In the genomic region with DNA sequence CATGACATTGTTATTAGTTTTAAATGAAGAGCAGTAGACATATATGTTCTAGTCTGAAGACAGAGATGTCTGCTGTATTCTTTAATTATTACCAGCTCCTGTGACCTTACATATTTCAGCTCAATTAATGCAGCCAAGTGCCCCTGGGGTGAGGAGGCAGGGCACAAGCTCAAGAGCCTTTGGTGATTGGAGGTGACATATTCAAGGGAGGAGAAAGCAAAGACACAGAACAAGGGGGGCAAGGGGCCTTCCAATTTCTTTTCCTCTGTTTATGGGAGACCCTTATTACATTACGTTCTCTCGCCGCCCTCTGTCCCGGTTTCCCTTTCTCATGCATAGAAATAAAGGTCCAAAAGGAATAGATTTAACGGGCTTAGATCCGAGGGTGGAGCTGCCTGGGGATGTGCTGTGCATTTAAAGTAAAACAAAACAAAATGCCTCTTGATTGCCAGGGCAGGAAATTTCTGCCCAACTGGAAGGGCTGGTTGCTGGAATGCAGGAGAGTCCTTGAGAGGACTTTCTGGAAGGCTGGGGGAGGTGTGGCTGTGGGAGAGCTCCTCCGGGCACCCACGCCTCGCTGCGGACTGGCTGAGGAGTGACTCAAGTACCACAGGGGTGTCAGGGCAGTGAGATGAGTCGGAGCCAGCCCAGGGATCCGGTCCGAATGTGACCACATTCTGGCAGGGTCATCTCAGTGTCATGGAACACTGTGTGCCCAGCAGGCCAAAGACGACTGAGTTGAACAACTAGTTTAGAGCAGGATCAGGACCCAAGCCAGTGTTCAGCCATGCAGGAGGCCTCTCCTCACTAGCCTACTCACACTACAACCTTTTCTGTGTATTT, we compare ENCODE assay signal across 9 cellular contexts. TPM values are rescaled to one million over a fixed set of nuclear protein-coding genes. Genes with fewer than 3 reads are reported as not detected.
A peak's percentile ranks its signal among the peaks of the same experiment; 100 is the strongest.
DNase-seq lines count a peak whose midpoint lies in the region; ATAC-seq, FAIRE-seq and TF ChIP-seq lines count a peak whose summit lies in the region.
"Had no signal": no experiment of that assay in that cellular context is flagged by ENCODE, and none has a peak within 500 bp of the region (broad histone marks: within the 10 kb centered on the region; RNA-seq: fewer than 3 reads in every experiment).

No MANE protein-coding gene starts in this region.

- H3K23me2 ChIP-seq in H1 (ENCODE audit: low read depth, low read length): peaks cover 16% of the 10 kb centered on the region; the same call in 1 of the 2 replicates

- H2AFZ ChIP-seq in ACC112 (ENCODE audit: low read length, unreplicated experiment) (no peak overlapping the region), H1 (ENCODE audit: low read length) (peak overlapping the region; percentile 55; the same call in 1 of the 2 replicates)

- no peak overlapping the region for H2BK120ac ChIP-seq in H1 (replicated peaks; ENCODE audit: low read depth, low read length)

- H2AK5ac ChIP-seq in H1 (ENCODE audit: low read depth, low read length): no peak overlapping the region

- H2BK12ac ChIP-seq in H1 (ENCODE audit: low read depth, low read length): peak overlapping the region; percentile 45; the same call in 1 of the 2 replicates

- H3K36me3 ChIP-seq in ACC112 (ENCODE audit: insufficient read depth, low read length) (no peaks in the 10 kb centered on the region), H1 (ENCODE audit: control insufficient read depth in 2 of 4, insufficient read depth in 4 of 4, low read length in 3 of 4) (no peaks in the 10 kb centered on the region)

- H3K9ac ChIP-seq in H1 (replicated peaks in 1 of 4; ENCODE audit: extremely low read depth in 1 of 4, low read depth in 3 of 4, low read length in 3 of 4): no peak overlapping the region; a peak in 1 of 7 replicates

- no peak overlapping the region for H4K8ac ChIP-seq in H1 (ENCODE audit: extremely low read depth, insufficient read depth, low read length)

- H2BK20ac ChIP-seq in H1 (ENCODE audit: low read length): no peak overlapping the region

- H3K79me2 ChIP-seq in ACC112 (ENCODE audit: control insufficient read depth, insufficient read depth, low read length, unreplicated experiment) (no peaks in the 10 kb centered on the region), H1 (ENCODE audit: control insufficient read depth in 1 of 2, insufficient read depth in 2 of 2, low read length in 2 of 2) (no peaks in the 10 kb centered on the region)

- H3K4me2 ChIP-seq in H1 (ENCODE audit: insufficient read depth in 1 of 2, low read depth in 2 of 2, low read length in 2 of 2): peak overlapping the region in 1 of 2 experiments; percentile 29; a peak in 2 of 4 replicates

- H3K9me3 ChIP-seq in H1 (ENCODE audit: insufficient read depth in 2 of 2, low read depth in 1 of 2, low read length in 1 of 2): 0 out of 4 replicates have a peak, but pooled peaks cover 0 to 2% of the 10 kb centered on the region in 2 experiments

- POLR2A ChIA-PET in H1 (lab: Charles Lee; ENCODE audit: partially characterized antibody): interaction anchor here (1.2 to 1.7 kb wide), 4 partner anchors 11 to 47 kb away, joined by 3 to 6 read pairs (median 5); no protein-coding TSS in a partner anchor

- no peaks in the 10 kb centered on the region for H3K79me1 ChIP-seq in H1 (ENCODE audit: low read depth, low read length)

- no peak overlapping the region for H4K5ac ChIP-seq in H1 (ENCODE audit: insufficient read length, low read depth, low read length)

- H4K91ac ChIP-seq in H1 (replicated peaks; ENCODE audit: insufficient read length, low read length): no peak overlapping the region

- FAIRE-seq in H1 (lab: Jason Lieb, UNC): peak; percentile 19

- no peak for ATAC-seq in GM19463 (IDR thresholded peaks at IDR 0.05; ENCODE audit: unreplicated experiment)

- WGBS in H1 (ENCODE audit: extremely low coverage in 1 of 2, insufficient coverage in 1 of 2, insufficient read length in 1 of 2, insufficient replicate concordance in 2 of 2, low coverage in 1 of 2, low lambda C conversion rate in 2 of 2, missing lambda C conversion rate in 1 of 2), 2 experiments: 77% methylated on average over 14 of the region's 14 CpGs; no CpG with 5 or more reads in 1 of the 2 experiments

- CTCF ChIA-PET in H1 (lab: Charles Lee; ENCODE audit: partially characterized antibody): interaction anchor here (0.6 to 3.6 kb wide), 22 partner anchors 9 to 1168 kb away, joined by 3 to 18 read pairs (median 4); no protein-coding TSS in a partner anchor

- no peak overlapping the region for H3K23ac ChIP-seq in H1 (ENCODE audit: insufficient read length)

- peak in 1 of 2 experiments; percentile 34; a peak in 1 of 4 replicates for TF ChIP-seq RAD21 in H1 (IDR thresholded peaks at IDR 0.05 in 1 of 2, conservative IDR thresholded peaks at IDR 0.05 in 1 of 2; ENCODE audit: low read depth in 2 of 2, low read length in 2 of 2)

- no peak overlapping the region for H3K14ac ChIP-seq in H1 (ENCODE audit: insufficient read length)

- no peak for TF ChIP-seq EP300 in H1 (IDR thresholded peaks at IDR 0.05; ENCODE audit: borderline replicate concordance in 1 of 2, low read depth in 2 of 2, low read length in 2 of 2)

- 0 out of 2 replicates have a peak overlapping the region, but pooled peaks have one; percentile 20 for H2BK15ac ChIP-seq in H1 (ENCODE audit: low read length)

- no peak for TF ChIP-seq POLR2A in H1 (IDR thresholded peaks at IDR 0.05; ENCODE audit: control extremely low read depth in 1 of 2, low read depth in 2 of 2, low read length in 2 of 2)

- H3K18ac ChIP-seq in H1 (ENCODE audit: extremely low read depth, low read length): no peak overlapping the region

- TF ChIP-seq CTCF in LNCAP (IDR thresholded peaks at IDR 0.05) (peak; percentile 26; the same call in 1 of the 2 replicates), H1 (IDR thresholded peaks at IDR 0.05; ENCODE audit: control extremely low read depth in 1 of 3, insufficient read depth in 1 of 3, low read depth in 1 of 3, low read length in 3 of 3) (peak in 2 of 3 experiments; percentile 17; a peak in 3 of 4 replicates)

- peaks cover 44% of the 10 kb centered on the region for H3K4me1 ChIP-seq in ACC112 (ENCODE audit: control insufficient read depth, insufficient read depth, low read length, unreplicated experiment)
- peaks cover 0 to 8% (median 4%) of the 10 kb centered on the region in 4 experiments; a peak in 3 of 7 replicates for H3K4me1 ChIP-seq in H1 (replicated peaks in 1 of 4; ENCODE audit: control insufficient read depth in 3 of 4, insufficient read depth in 4 of 4, low read length in 3 of 4)

- H3K27ac ChIP-seq in ACC112 (ENCODE audit: low read depth, low read length) (peak overlapping the region; percentile 97), H1 (ENCODE audit: low read depth, low read length) (no peak overlapping the region)

- H3K27me3 ChIP-seq in ACC112 (ENCODE audit: insufficient read depth, low read length) (no peaks in the 10 kb centered on the region), H1 (replicated peaks in 1 of 4; ENCODE audit: control insufficient read depth in 3 of 4, extremely low read depth in 1 of 4, insufficient read depth in 3 of 4, low read length in 3 of 4) (no peaks in the 10 kb centered on the region)

- no peak overlapping the region for H3K56ac ChIP-seq in H1 (replicated peaks; ENCODE audit: insufficient read length, low read depth, low read length)

- no peaks in the 10 kb centered on the region for H4K20me1 ChIP-seq in H1 (replicated peaks in 1 of 2; ENCODE audit: control insufficient read depth in 1 of 2, insufficient read depth in 2 of 2, low read length in 2 of 2)

- H3K4ac ChIP-seq in H1 (replicated peaks; ENCODE audit: insufficient read length, low read depth, low read length): no peak overlapping the region

- peak in 1 of 2 experiments; percentile 19 for DNase-seq in H1 (ENCODE audit: low read depth in 1 of 2, low spot score in 2 of 2)
- peak; percentile 87 for DNase-seq in mucosa of gallbladder (ENCODE audit: low spot score)
- no peak for DNase-seq in NCI-H2171 (lab: John Stamatoyannopoulos, UW)
- DNase-seq in NCI-H510A treated with DMSO at 0.1 percent for 48 hours (lab: John Stamatoyannopoulos, UW): no peak
- no peak for DNase-seq in cortex of kidney (lab: John Stamatoyannopoulos, UW)
- DNase-seq: DND-41 had no signal

- H2BK5ac ChIP-seq in H1 (ENCODE audit: low read depth, low read length): no peak overlapping the region

- H3K4me3 ChIP-seq in ACC112 (ENCODE audit: low read depth, low read length): peak overlapping the region; percentile 45; the same call in 1 of the 2 replicates
- no peak overlapping the region; a peak in 1 of 8 replicates for H3K4me3 ChIP-seq in H1 (ENCODE audit: extremely low read depth in 1 of 4, insufficient read depth in 2 of 4, low read depth in 3 of 4, low read length in 4 of 4)

TF ChIP-seq in H1, 55 proteins besides CTCF, POLR2A, EP300 and RAD21:
- TF ChIP-seq TEAD4 (IDR thresholded peaks at IDR 0.05; ENCODE audit: low read depth, low read length) (peak; percentile 75), POU5F1 (IDR thresholded peaks at IDR 0.05; ENCODE audit: low read depth, low read length) (no peak), CEBPB (IDR thresholded peaks at IDR 0.05; ENCODE audit: low read depth, low read length) (no peak), ASH2L (IDR thresholded peaks at IDR 0.05; ENCODE audit: low read length) (peak; percentile 82), KDM5A (IDR thresholded peaks at IDR 0.05; ENCODE audit: low read length) (no peak), KDM1A (IDR thresholded peaks at IDR 0.05; ENCODE audit: borderline replicate concordance, low read length) (no peak), SRF (IDR thresholded peaks at IDR 0.05; ENCODE audit: low read depth, low read length) (no peak), NANOG (IDR thresholded peaks at IDR 0.05; ENCODE audit: insufficient read depth, low read depth, low read length, poor library complexity, severe bottlenecking) (no peak), CREB1 (IDR thresholded peaks at IDR 0.05) (no peak), SP1 (IDR thresholded peaks at IDR 0.05; ENCODE audit: low read depth, low read length) (peak; percentile 64)

RNA-seq across cellular contexts. Expression of a gene that starts 32.1 kb away (rescaled TPM):
- total RNA-seq in H1 (2021; fragmentation: NEBNext Ultra II Directional; extraction: Animal tissue kit (Norgen Biotek cat#: 25700)): 0.89 and 1.3 TPM in 2 replicates
- 1.3 and 1.4 TPM in 2 replicates for polyA plus RNA-seq in H1 (2011; rRNA removed)
- 1.1 TPM for polyA plus RNA-seq in H1 (2011; cell fraction: cytosol; rRNA removed)
- 0.91 TPM for polyA plus RNA-seq in H1 (2011; cell fraction: nucleus; rRNA removed)
- 0.88 to 1.2 TPM (median 1.0 TPM) in 4 replicates for polyA plus RNA-seq in H1 (2012, experiment 1 of 2)
- 0.41 TPM for polyA plus RNA-seq in H1 (2012, experiment 2 of 2)
- polyA plus RNA-seq in H1 (2013, experiment 1 of 2): 0.51 TPM
- 0.63 TPM for polyA plus RNA-seq in H1 (2013, experiment 2 of 2)
- 0.73 and 1.1 TPM in 2 replicates for polyA minus RNA-seq in H1 (2011; rRNA and poly(A)+ RNA removed)
- 0.95 TPM for polyA minus RNA-seq in H1 (2011; cell fraction: cytosol; rRNA and poly(A)+ RNA removed)
- polyA minus RNA-seq in H1 (2011; cell fraction: nucleus; rRNA and poly(A)+ RNA removed): 1.00 TPM
- total RNA-seq in mucosa of gallbladder: 0.83 TPM
